ENCODE assay signal across 30 cellular contexts in the genomic region with DNA sequence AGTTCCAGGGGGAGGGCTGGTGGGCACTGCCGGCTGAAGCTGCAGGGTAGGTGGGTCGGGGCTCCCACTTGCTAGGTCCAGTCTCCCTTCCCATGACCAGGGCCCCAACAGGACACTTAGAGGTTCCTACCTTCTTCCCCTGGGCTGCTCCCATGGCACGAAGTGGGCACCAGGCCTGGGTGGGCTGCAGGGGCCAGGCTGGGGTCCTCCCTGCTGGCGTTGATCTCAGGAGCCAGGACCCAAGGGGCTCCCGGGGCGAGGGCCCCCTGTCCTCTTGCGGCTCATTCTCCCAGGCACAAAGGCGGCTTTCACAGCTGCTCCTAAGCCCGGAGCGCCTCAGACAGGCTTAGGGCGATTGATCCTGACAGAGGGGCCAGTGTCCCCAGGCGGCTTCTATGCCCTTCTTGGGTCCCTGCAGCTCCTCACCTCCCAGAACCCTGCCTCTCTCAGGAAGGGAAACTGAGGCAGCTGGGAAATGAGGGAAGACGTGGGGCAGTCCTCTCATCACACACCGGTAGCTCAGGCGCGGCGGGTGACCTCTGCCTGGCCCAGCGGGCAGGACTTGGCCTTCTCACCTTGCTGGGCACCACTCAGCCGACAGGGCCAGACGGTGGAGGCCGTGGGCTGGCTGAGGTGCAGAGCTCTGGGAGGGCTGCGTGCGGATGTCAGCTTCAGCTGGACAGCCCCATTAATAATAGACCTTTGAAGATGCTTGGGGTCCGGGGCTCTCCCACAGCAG. TPM values are rescaled to one million over a fixed set of nuclear protein-coding genes. Genes with fewer than 3 reads are reported as not detected.
DNase-seq lines count a peak whose midpoint lies in the region; ATAC-seq, FAIRE-seq and TF ChIP-seq lines count a peak whose summit lies in the region.
"Had no signal": no experiment of that assay in that cellular context is flagged by ENCODE, and none has a peak within 500 bp of the region (broad histone marks: within the 10 kb centered on the region; RNA-seq: fewer than 3 reads in every experiment).

No MANE protein-coding gene starts in this region.

- intact Hi-C loops in kidney (cut with DNase I), result loop anchor here (10.0 kb wide), 1 partner anchor 302 kb away; no protein-coding TSS in a partner anchor
- intact Hi-C loops in lower lobe of right lung (cut with DNase I), result loop anchor here (10.0 kb wide), 1 partner anchor 52 kb away; the partner anchor contains the start of gene FAM107A

- H3K4me2 ChIP-seq in skeletal muscle satellite cell (ENCODE audit: low read length) (no peak overlapping the region), GM23338 (no peak overlapping the region)

- peak overlapping the region; percentile 27 for H3K27ac ChIP-seq in angular gyrus (ENCODE audit: low read depth, low read length)
- H3K27ac ChIP-seq in kidney (ENCODE audit: low read depth in 2 of 2, low read length in 2 of 2), result no peak overlapping the region
- no peak overlapping the region for H3K27ac ChIP-seq in lower lobe of right lung
- no peak overlapping the region for H3K27ac ChIP-seq in GM23338 (ENCODE audit: low read depth)
- H3K27ac ChIP-seq: foreskin keratinocyte, HL-60, psoas muscle had no signal

- TF ChIP-seq CTCF in kidney (IDR thresholded peaks at IDR 0.05; ENCODE audit: borderline replicate concordance, extremely low read depth, insufficient read depth) (no peak), lower lobe of right lung (IDR thresholded peaks at IDR 0.05) (no peak), GM23338 (conservative IDR thresholded peaks at IDR 0.05; ENCODE audit: low read depth in 2 of 2) (no peak)

- peaks cover 2% of the 10 kb centered on the region; the same call in 1 of the 3 replicates for H3K4me1 Mint-ChIP-seq in GM23338
- H3K4me1 Mint-ChIP-seq: CD14-positive monocyte had no signal

- H3K36me3 Mint-ChIP-seq in GM23338 (ENCODE audit: low read depth), result no peaks in the 10 kb centered on the region
- H3K36me3 Mint-ChIP-seq: CD14-positive monocyte, immature natural killer cell had no signal

- H3K4me1 ChIP-seq in kidney (ENCODE audit: control insufficient read depth in 1 of 2, insufficient read depth in 1 of 2, low read depth in 1 of 2, low read length in 2 of 2) (peaks cover 19 to 29% of the 10 kb centered on the region in 2 donors), skeletal muscle satellite cell (ENCODE audit: control insufficient read depth, insufficient read depth, low read length) (peaks cover 36% of the 10 kb centered on the region), lower lobe of right lung (peaks cover 34% of the 10 kb centered on the region), GM23338 (ENCODE audit: insufficient read depth) (no peaks in the 10 kb centered on the region)
- H3K4me1 ChIP-seq: foreskin keratinocyte, HAP-1 had no signal

- H3K9me3 Mint-ChIP-seq in GM23338, result no peaks in the 10 kb centered on the region
- H3K9me3 Mint-ChIP-seq: activated CD8-positive, alpha-beta T cell treated with anti-CD3 and anti-CD28 coated beads for 36 hours; CD14-positive monocyte; immature natural killer cell had no signal

- H3K27me3 Mint-ChIP-seq in GM23338 (ENCODE audit: insufficient read depth, low read depth, poor library complexity), result peaks cover 8% of the 10 kb centered on the region

- no peaks in the 10 kb centered on the region for H3F3A ChIP-seq in GM23338 (replicated peaks; ENCODE audit: low read depth)

- no peak overlapping the region for H2AFZ ChIP-seq in GM23338

- H3K9ac ChIP-seq in kidney (ENCODE audit: low read length in 2 of 2), result no peak overlapping the region
- peak overlapping the region; percentile 25 for H3K9ac ChIP-seq in skeletal muscle satellite cell (ENCODE audit: low read depth, low read length)

- H3K27me3 ChIP-seq in skeletal muscle satellite cell (ENCODE audit: control insufficient read depth, insufficient read depth, low read length), result no peaks in the 10 kb centered on the region
- H3K27me3 ChIP-seq in lower lobe of right lung (ENCODE audit: low read depth), result no peaks in the 10 kb centered on the region
- no peaks in the 10 kb centered on the region for H3K27me3 ChIP-seq in GM23338 (ENCODE audit: insufficient read depth)

- no peak overlapping the region for H3K4me3 ChIP-seq in kidney (ENCODE audit: low read length in 2 of 2)
- no peak overlapping the region for H3K4me3 ChIP-seq in skeletal muscle satellite cell (ENCODE audit: low read length)
- H3K4me3 ChIP-seq in lower lobe of right lung, result no peak overlapping the region
- no peak overlapping the region for H3K4me3 ChIP-seq in GM23338
- H3K4me3 ChIP-seq: HAP-1, psoas muscle had no signal

- peak; percentile 4 for DNase-seq in NCI-H82 treated with DMSO at 0.1 percent for 48 hours (lab: John Stamatoyannopoulos, UW; ENCODE audit: unreplicated experiment)
- peak; percentile 75 for DNase-seq in kidney
- no peak for DNase-seq in lower lobe of right lung
- DNase-seq in GM23338 (ENCODE audit: low spot score), result no peak
- no peak for DNase-seq in NAMALWA (ENCODE audit: low spot score)
- DNase-seq: activated CD4-positive, CD25-positive, alpha-beta regulatory T cell treated with anti-CD3 and anti-CD28 coated beads, Interleukin-2, amount 50 U/mL, for 72 hours; activated CD8-positive, alpha-beta T cell treated with anti-CD3 and anti-CD28 coated beads for 36 hours; activated effector memory CD4-positive, alpha-beta T cell treated with Interleukin-2 at 50 U/mL for 16 hours; DND-41; effector memory CD4-positive, alpha-beta T cell; erythroblast; foreskin keratinocyte; hippocampal formation; immature natural killer cell; NCI-H1105; NCI-H2029 treated with DMSO at 0.1 percent for 48 hours; NCI-H774; OCI-M1; psoas muscle; SHP77 treated with DMSO at 0.1 percent for 48 hours; small intestine had no signal

- no peaks in the 10 kb centered on the region for H3K9me3 ChIP-seq in kidney (ENCODE audit: control insufficient read depth in 1 of 2, low read length in 2 of 2)
- H3K9me3 ChIP-seq in skeletal muscle satellite cell (replicated peaks; ENCODE audit: low read length), result no peaks in the 10 kb centered on the region
- no peaks in the 10 kb centered on the region for H3K9me3 ChIP-seq in lower lobe of right lung
- H3K9me3 ChIP-seq: HAP-1, psoas muscle had no signal

- no peaks in the 10 kb centered on the region for H3K36me3 ChIP-seq in kidney (ENCODE audit: control insufficient read depth in 1 of 2, insufficient read depth in 2 of 2, low read length in 2 of 2)
- H3K36me3 ChIP-seq in skeletal muscle satellite cell (ENCODE audit: insufficient read depth, low read length), result no peaks in the 10 kb centered on the region
- no peaks in the 10 kb centered on the region for H3K36me3 ChIP-seq in lower lobe of right lung
- no peaks in the 10 kb centered on the region for H3K36me3 ChIP-seq in GM23338 (ENCODE audit: insufficient read depth)
- H3K36me3 ChIP-seq: HAP-1 had no signal

- no peak overlapping the region for H3K4me3 Mint-ChIP-seq in GM23338
- H3K4me3 Mint-ChIP-seq: activated CD8-positive, alpha-beta T cell treated with anti-CD3 and anti-CD28 coated beads for 36 hours; CD14-positive monocyte; immature natural killer cell had no signal

- ATAC-seq in HG03159 (IDR thresholded peaks at IDR 0.05; ENCODE audit: unreplicated experiment) (no peak), lower lobe of right lung (no peak), GM23338 (no peak)
- ATAC-seq: activated CD8-positive, alpha-beta T cell treated with anti-CD3 and anti-CD28 coated beads for 36 hours; foreskin keratinocyte had no signal

- no peak overlapping the region for H3K27ac Mint-ChIP-seq in GM23338
- H3K27ac Mint-ChIP-seq: activated CD8-positive, alpha-beta T cell treated with anti-CD3 and anti-CD28 coated beads for 36 hours; CD14-positive monocyte; immature natural killer cell had no signal

- H4K20me1 ChIP-seq in GM23338 (replicated peaks; ENCODE audit: insufficient read depth), result no peaks in the 10 kb centered on the region

- H3K79me2 ChIP-seq in GM23338 (replicated peaks; ENCODE audit: insufficient read depth), result no peaks in the 10 kb centered on the region

- H3K9me2 ChIP-seq in GM23338 (ENCODE audit: insufficient read depth), result no peaks in the 10 kb centered on the region

- FAIRE-seq in kidney (lab: Jason Lieb, UNC), result no peak
- FAIRE-seq: small intestine had no signal

TF ChIP-seq in GM23338, 12 proteins besides CTCF, POLR2A, EP300 and RAD21 (continues in another document):
- TF ChIP-seq EZH2phosphoT487 (IDR thresholded peaks at IDR 0.05; ENCODE audit: unreplicated experiment) (no peak), NANOG (IDR thresholded peaks at IDR 0.05; ENCODE audit: borderline replicate concordance) (no peak), STAT1 (IDR thresholded peaks at IDR 0.05; ENCODE audit: unreplicated experiment) (no peak), ETS1 (IDR thresholded peaks at IDR 0.05) (no peak), POLR2AphosphoS5 (IDR thresholded peaks at IDR 0.05; ENCODE audit: low read depth) (no peak), CREB1 (CRISPR knock-in tag; IDR thresholded peaks at IDR 0.05; ENCODE audit: low read depth) (no peak), ZNF114 (CRISPR knock-in tag; IDR thresholded peaks at IDR 0.05) (no peak)

RNA-seq across cellular contexts. Expression of gene FAM3D, which starts 39.6 kb away (rescaled TPM):
- total RNA-seq in kidney (0.60 TPM), lower lobe of right lung (5.8 TPM)
- polyA plus RNA-seq in kidney (ENCODE audit: insufficient read depth, low read depth, low replicate concordance) (0.41 TPM), GM23338 (2016; fragmentation: Nextera tagmentation; extraction: Ambion mirVana) (0.26 TPM in 1 of 2 replicates, not detected in the other)
- total RNA-seq in skeletal muscle satellite cell (2012; rRNA removed), result not detected in 2 replicates
- total RNA-seq in GM23338 (2014; rRNA removed; shearing (Covaris generic)), result not detected in 2 replicates
- total RNA-seq: activated CD8-positive, alpha-beta T cell treated with anti-CD3 and anti-CD28 coated beads for 36 hours; foreskin keratinocyte; LHCN-M2; psoas muscle had no signal
- polyA plus RNA-seq: foreskin keratinocyte, immature natural killer cell, neural cell had no signal

RNA-seq across cellular contexts. Expression of gene FAM107A, which starts 49.8 kb away (rescaled TPM):
- total RNA-seq in kidney, result 180 TPM
- 52.5 TPM for polyA plus RNA-seq in kidney (ENCODE audit: insufficient read depth, low read depth, low replicate concordance)
- total RNA-seq in skeletal muscle satellite cell (2012; rRNA removed), result 0.22 TPM in 1 of 2 replicates, not detected in the other
- total RNA-seq in lower lobe of right lung, result 74.5 TPM
- 0.89 and 1.0 TPM in 2 replicates for total RNA-seq in GM23338 (2014; rRNA removed; shearing (Covaris generic))
- 0.61 and 1.1 TPM in 2 replicates for polyA plus RNA-seq in GM23338 (2016; fragmentation: Nextera tagmentation; extraction: Ambion mirVana)
- total RNA-seq: activated CD8-positive, alpha-beta T cell treated with anti-CD3 and anti-CD28 coated beads for 36 hours; Calu3; foreskin keratinocyte; LHCN-M2 had no signal
- polyA plus RNA-seq: CD14-positive monocyte, foreskin keratinocyte, immature natural killer cell had no signal

Comparison
In these comparisons a context has a peak if more than half of its experiments do, and no peak if none do; other contexts are left out.
1. DNase-seq: peak in NCI-H82 treated with DMSO at 0.1 percent for 48 hours (single experiment) and kidney (single experiment); none in lower lobe of right lung (single experiment), GM23338 (single experiment) and NAMALWA (single experiment).
2. RNA of gene FAM107A, which starts 49.8 kb away (total RNA-seq): 180 TPM in kidney (single experiment) and 74.5 TPM in lower lobe of right lung (single experiment); 0.89 to 1.0 TPM in GM23338; every median in the first group is over 10 times any median in the second.